ENCODE assay signal across 8 cellular contexts in the genomic region with DNA sequence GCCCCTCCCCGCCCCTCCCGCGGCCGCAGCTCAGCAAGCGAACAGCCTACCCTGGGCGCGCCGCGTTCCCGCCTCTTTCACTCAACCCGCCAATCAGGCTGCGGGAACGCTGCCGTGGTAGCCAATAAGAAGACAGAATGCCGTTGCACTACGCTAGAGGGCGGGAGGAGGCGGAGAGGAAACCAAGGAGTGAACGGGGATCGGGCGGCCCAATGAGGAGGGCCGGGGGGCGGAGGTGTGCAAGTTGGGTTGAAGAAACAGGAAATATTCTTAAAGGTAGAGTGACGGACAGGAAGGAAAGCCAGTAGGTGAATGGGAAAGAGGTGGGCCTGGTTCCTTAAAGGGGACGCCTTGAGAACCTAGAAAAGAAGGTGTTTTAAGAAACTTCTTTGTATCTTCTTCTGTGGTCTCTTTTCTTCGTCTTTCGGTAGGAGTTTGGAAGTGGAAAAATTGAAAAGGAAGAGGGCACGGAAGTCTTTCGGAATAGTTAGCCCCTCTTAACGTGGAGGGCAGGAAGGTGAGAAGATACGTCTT.
DNase-seq lines count a peak whose midpoint lies in the region; ATAC-seq and TF ChIP-seq lines count a peak whose summit lies in the region.

No MANE protein-coding gene starts in this region.

- H3K27me3 ChIP-seq in ACC112 (ENCODE audit: insufficient read depth, low read length), result no peaks in the 10 kb centered on the region
- no peaks in the 10 kb centered on the region for H3K27me3 ChIP-seq in WERI-Rb-1 (ENCODE audit: insufficient read depth, low read depth, severe bottlenecking)

- ATAC-seq in GM18868 (IDR thresholded peaks at IDR 0.05; ENCODE audit: unreplicated experiment), result peak; percentile 92
- ATAC-seq in HG03108 (IDR thresholded peaks at IDR 0.05; ENCODE audit: unreplicated experiment), result peak; percentile 95

- no peak for TF ChIP-seq CTCF in WERI-Rb-1 (IDR thresholded peaks at IDR 0.05; ENCODE audit: low read depth, low read length)
- peak; percentile 12 for TF ChIP-seq CTCF in cardiac fibroblast (IDR thresholded peaks at IDR 0.05; ENCODE audit: low read depth, low read length)

- H3K9me3 ChIP-seq in WERI-Rb-1 (ENCODE audit: severe bottlenecking), result no peaks in the 10 kb centered on the region

- H2AFZ ChIP-seq in ACC112 (ENCODE audit: low read length, unreplicated experiment), result peak overlapping the region; percentile 89

- H3K36me3 ChIP-seq in ACC112 (ENCODE audit: insufficient read depth, low read length) (no peaks in the 10 kb centered on the region), WERI-Rb-1 (no peaks in the 10 kb centered on the region; the same call in 1 of the 2 replicates)

- H3K4me3 ChIP-seq in ACC112 (ENCODE audit: low read depth, low read length) (peak overlapping the region; percentile 91), WERI-Rb-1 (ENCODE audit: low read depth, low read length) (peak overlapping the region; percentile 96), cardiac fibroblast (replicated peaks in 1 of 2; ENCODE audit: low read depth in 2 of 2, low read length in 2 of 2) (peak overlapping the region; percentile 56 to 79), skin epidermis (peak overlapping the region; percentile 78 to 100 (median 93))

- H3K4me1 ChIP-seq in ACC112 (ENCODE audit: control insufficient read depth, insufficient read depth, low read length, unreplicated experiment), result peaks cover 21% of the 10 kb centered on the region

- peaks cover 15% of the 10 kb centered on the region for H3K79me2 ChIP-seq in ACC112 (ENCODE audit: control insufficient read depth, insufficient read depth, low read length, unreplicated experiment)

- DNase-seq in NCI-H2171 treated with DMSO at 0.1 percent for 48 hours (lab: John Stamatoyannopoulos, UW) (peak; percentile 100), WERI-Rb-1 (peak; percentile 99), cardiac fibroblast (ENCODE audit: low read depth in 2 of 2) (peak; percentile 100), iPS-NIHi11 (ENCODE audit: low spot score) (peak; percentile 97)

- H3K27ac ChIP-seq in ACC112 (ENCODE audit: low read depth, low read length) (peak overlapping the region; percentile 37), WERI-Rb-1 (peak overlapping the region; percentile 78), skin epidermis (peak overlapping the region; percentile 86 to 100 (median 99))

Comparison
In these comparisons a context has a peak if more than half of its experiments do, and no peak if none do; other contexts are left out.
1. Peak in every context shown above with its lines: DNase-seq, ATAC-seq, H3K4me3 ChIP-seq and H3K27ac ChIP-seq.
2. H3K27ac ChIP-seq: peak in every context shown above with its lines; median percentile 99 in skin epidermis; 78 in WERI-Rb-1; 37 in ACC112.